ENCODE assay signal across 15 cellular contexts in the genomic region with DNA sequence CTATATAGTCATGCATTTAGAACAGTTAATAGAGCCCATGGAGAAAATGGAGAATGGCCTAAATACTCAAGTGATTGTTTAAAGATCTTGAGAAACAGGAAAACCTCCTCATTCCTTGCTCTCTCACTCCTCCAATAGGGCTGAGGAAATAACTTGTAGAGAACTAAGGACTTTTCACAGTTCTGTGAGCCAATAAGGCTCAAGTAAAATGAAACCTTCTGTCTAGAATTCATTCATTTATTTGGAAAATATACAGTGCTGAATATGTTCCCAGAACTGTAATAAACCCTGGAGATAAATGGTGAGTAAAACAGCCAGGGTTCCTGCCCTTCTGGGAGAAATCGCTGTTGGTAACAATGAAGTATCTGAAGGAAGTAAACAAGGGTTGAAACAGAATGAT. TPM values are rescaled to one million over a fixed set of nuclear protein-coding genes. Genes with fewer than 3 reads are reported as not detected.
DNase-seq lines count a peak whose midpoint lies in the region; ATAC-seq and TF ChIP-seq lines count a peak whose summit lies in the region.
"Had no signal": no experiment of that assay in that cellular context is flagged by ENCODE, and none has a peak within 500 bp of the region (broad histone marks: within the 10 kb centered on the region; RNA-seq: fewer than 3 reads in every experiment).

No MANE protein-coding gene starts in this region.

- peaks cover 22% of the 10 kb centered on the region for H3K4me1 ChIP-seq in MM.1S (ENCODE audit: low read length)

- no peaks in the 10 kb centered on the region for H3K79me2 ChIP-seq in MM.1S (ENCODE audit: low read length)

- peak overlapping the region; percentile 30; the same call in 1 of the 2 replicates for H3K4me3 ChIP-seq in MM.1S (ENCODE audit: low read length)
- H3K4me3 ChIP-seq: cardiac muscle cell, thoracic aorta had no signal

- no peaks in the 10 kb centered on the region for H3K27me3 ChIP-seq in MM.1S (replicated peaks; ENCODE audit: insufficient read depth, low read length)
- H3K27me3 ChIP-seq: cardiac muscle cell had no signal

- H3K4me1 Mint-ChIP-seq in naive thymus-derived CD8-positive, alpha-beta T cell = no peaks in the 10 kb centered on the region
- H3K4me1 Mint-ChIP-seq: natural killer cell had no signal

- no peaks in the 10 kb centered on the region for H3K36me3 Mint-ChIP-seq in naive thymus-derived CD8-positive, alpha-beta T cell
- H3K36me3 Mint-ChIP-seq: natural killer cell had no signal

- peak overlapping the region; percentile 53; the same call in 1 of the 2 replicates for H3K27ac ChIP-seq in MM.1S (ENCODE audit: low read length)
- H3K27ac ChIP-seq: cardiac muscle cell, thoracic aorta had no signal

- H3K36me3 ChIP-seq in MM.1S (replicated peaks; ENCODE audit: insufficient read depth, low read length) = no peaks in the 10 kb centered on the region
- H3K36me3 ChIP-seq: cardiac muscle cell, thoracic aorta had no signal

- H3K9me3 Mint-ChIP-seq in naive thymus-derived CD8-positive, alpha-beta T cell = no peaks in the 10 kb centered on the region
- H3K9me3 Mint-ChIP-seq: natural killer cell had no signal

- POLR2A ChIA-PET in naive thymus-derived CD8-positive, alpha-beta T cell (lab: Charles Lee) = no interaction called here

- 0 out of 2 replicates have a peak, but pooled peaks cover 9% of the 10 kb centered on the region for H3F3A ChIP-seq in MM.1S (ENCODE audit: insufficient read depth, low read length)

- no peak overlapping the region for H3K9ac ChIP-seq in MM.1S (ENCODE audit: low read length)

- DNase-seq in EH (ENCODE audit: low read depth) (peak; percentile 62), MM.1S (no peak), dedifferentiated amniotic fluid mesenchymal stem cell (ENCODE audit: extremely low spot score) (peak; percentile 27), myocyte (ENCODE audit: low read depth) (peak; percentile 5), HUDEP-2 (lab: John Stamatoyannopoulos, UW; ENCODE audit: unreplicated experiment in 76 of 76) (no peak), NCI-H2196 (lab: John Stamatoyannopoulos, UW; ENCODE audit: unreplicated experiment) (no peak)
- DNase-seq in naive thymus-derived CD8-positive, alpha-beta T cell = no peak
- DNase-seq: activated gamma-delta T cell; natural killer cell; NCI-H2171; stimulated activated CD4-positive, alpha-beta T cell treated with anti-CD3 and anti-CD28 coated beads, Interleukin-1b, Interleukin-23, amount 100 ng/mL, for 48 hours; stimulated activated CD8-positive, alpha-beta memory T cell treated with anti-CD3 and anti-CD28 coated beads, Interleukin-4, amount 100 ng/mL, for 48 hours had no signal

- H2AFZ ChIP-seq in MM.1S (ENCODE audit: low read length) = peak overlapping the region; percentile 25; the same call in 1 of the 2 replicates

- H3K27me3 Mint-ChIP-seq in naive thymus-derived CD8-positive, alpha-beta T cell = peaks cover 12 to 22% (median 19%) of the 10 kb centered on the region in 5 donors

- no peak for TF ChIP-seq CTCF in MM.1S (IDR thresholded peaks at IDR 0.05; ENCODE audit: low read length)

- no peak overlapping the region for H3K4me3 Mint-ChIP-seq in naive thymus-derived CD8-positive, alpha-beta T cell
- H3K4me3 Mint-ChIP-seq: natural killer cell had no signal

- H3K27ac Mint-ChIP-seq in naive thymus-derived CD8-positive, alpha-beta T cell = no peak overlapping the region
- H3K27ac Mint-ChIP-seq: natural killer cell had no signal

- no peak for ATAC-seq in naive thymus-derived CD8-positive, alpha-beta T cell
- ATAC-seq in GM18502 (IDR thresholded peaks at IDR 0.05; ENCODE audit: poor library complexity, unreplicated experiment) = no peak
- ATAC-seq: natural killer cell had no signal

- no peaks in the 10 kb centered on the region for H4K20me1 ChIP-seq in MM.1S (ENCODE audit: insufficient read depth, low read length)

- H3K4me2 ChIP-seq in MM.1S (ENCODE audit: low read depth, low read length) = peak overlapping the region; percentile 38

- H3K9me3 ChIP-seq in MM.1S (replicated peaks; ENCODE audit: insufficient read depth, low read length) = no peaks in the 10 kb centered on the region
- H3K9me3 ChIP-seq: thoracic aorta had no signal

- H3K9me2 ChIP-seq in MM.1S (replicated peaks; ENCODE audit: insufficient read depth, low read length) = no peaks in the 10 kb centered on the region

RNA-seq across cellular contexts. Expression of gene ELOVL2, which starts 35.3 kb away (rescaled TPM):
- total RNA-seq in myocyte = 0.05 TPM in 1 of 2 replicates, not detected in the other
- 0.11 TPM for polyA plus RNA-seq in myocyte (2012)
- total RNA-seq in naive thymus-derived CD8-positive, alpha-beta T cell = not detected
- not detected for polyA plus RNA-seq in naive thymus-derived CD8-positive, alpha-beta T cell
- total RNA-seq: natural killer cell had no signal
- polyA plus RNA-seq: cardiac muscle cell had no signal

Comparison
In these comparisons a context has a peak if more than half of its experiments do, and no peak if none do; other contexts are left out.
1. DNase-seq: peak in EH (single experiment), dedifferentiated amniotic fluid mesenchymal stem cell (single experiment) and myocyte (single experiment); none in MM.1S (single experiment), HUDEP-2 (0 of 76), naive thymus-derived CD8-positive, alpha-beta T cell (0 of 10) and NCI-H2196 (single experiment).